Comparison of ENCODE assay signal across 14 cellular contexts in the genomic region with DNA sequence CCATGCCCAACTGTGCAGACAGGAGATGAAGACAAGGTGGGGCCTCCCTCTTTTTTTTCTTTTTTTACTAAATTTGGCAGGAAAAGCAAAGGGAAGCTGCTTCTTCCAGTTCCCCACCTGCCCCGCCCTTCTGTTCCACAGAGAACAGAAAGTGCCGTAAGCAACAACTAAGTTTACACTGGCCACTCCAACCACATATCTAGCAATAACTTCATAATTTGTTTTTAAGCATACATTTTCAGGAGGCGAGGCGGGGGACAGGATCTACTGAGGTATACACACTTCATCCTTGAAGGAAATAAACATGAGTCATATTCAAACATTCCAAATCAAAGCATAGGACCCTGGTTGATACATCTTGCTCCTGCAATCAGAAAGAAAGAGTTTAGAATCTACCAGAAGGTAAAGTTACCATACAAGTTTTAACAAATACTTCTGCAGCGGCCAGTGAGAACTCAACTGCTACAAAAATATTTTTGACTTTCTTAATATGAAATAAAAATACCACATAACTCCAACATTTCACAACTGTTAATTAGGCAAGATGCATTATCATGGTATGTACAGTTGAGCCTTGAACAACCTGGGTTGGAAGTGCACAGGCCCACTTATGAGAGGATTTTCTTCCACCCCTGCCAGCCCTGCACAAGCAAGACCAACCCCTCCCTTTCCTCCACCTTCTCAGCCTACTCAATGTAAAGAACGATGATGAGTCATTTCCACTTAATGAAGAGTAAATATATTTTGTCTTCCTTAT. TPM values are rescaled to one million over a fixed set of nuclear protein-coding genes. Genes with fewer than 3 reads are reported as not detected.
DNase-seq lines count a peak whose midpoint lies in the region; ATAC-seq and TF ChIP-seq lines count a peak whose summit lies in the region.
"Had no signal": no experiment of that assay in that cellular context is flagged by ENCODE, and none has a peak within 500 bp of the region (broad histone marks: within the 10 kb centered on the region; RNA-seq: fewer than 3 reads in every experiment).

No MANE protein-coding gene starts in this region.

- peaks cover 65% of the 10 kb centered on the region for H3K4me1 Mint-ChIP-seq in HFFc6 (ENCODE audit: low read depth)

- no peaks in the 10 kb centered on the region for H3K36me3 ChIP-seq in smooth muscle cell (ENCODE audit: low read depth)
- H3K36me3 ChIP-seq in ovary, result no peaks in the 10 kb centered on the region
- H3K36me3 ChIP-seq: cardiac muscle cell had no signal

- no peaks in the 10 kb centered on the region for H4K20me1 ChIP-seq in smooth muscle cell (ENCODE audit: low read depth)

- TF ChIP-seq CTCF in HFFc6 (IDR thresholded peaks at IDR 0.05), result no peak
- TF ChIP-seq CTCF in foreskin keratinocyte (conservative IDR thresholded peaks at IDR 0.05), result no peak
- TF ChIP-seq CTCF in smooth muscle cell (IDR thresholded peaks at IDR 0.05; ENCODE audit: borderline replicate concordance, insufficient read depth, poor library complexity, severe bottlenecking), result no peak
- TF ChIP-seq CTCF in ovary (IDR thresholded peaks at IDR 0.05), result no peak

- intact Hi-C loops in ovary (cut with DNase I), result no loop called here

- H3K27me3 ChIP-seq in foreskin keratinocyte, result no peaks in the 10 kb centered on the region
- no peaks in the 10 kb centered on the region for H3K27me3 ChIP-seq in smooth muscle cell (ENCODE audit: low read depth)
- H3K27me3 ChIP-seq in ovary, result no peaks in the 10 kb centered on the region
- H3K27me3 ChIP-seq: cardiac muscle cell, testis had no signal

- no peak overlapping the region for H3K27ac ChIP-seq in foreskin keratinocyte
- no peak overlapping the region for H3K27ac ChIP-seq in smooth muscle cell (ENCODE audit: low read depth)
- no peak overlapping the region for H3K27ac ChIP-seq in ovary
- H3K27ac ChIP-seq: cardiac muscle cell, testis had no signal

- H3K9ac ChIP-seq in smooth muscle cell (ENCODE audit: low read depth), result no peak overlapping the region

- DNase-seq in HFFc6 (no peak), RPMI7951 (ENCODE audit: low read depth) (peak; percentile 16), foreskin keratinocyte (peak; percentile 49 to 61), smooth muscle cell (lab: John Stamatoyannopoulos, UW; ENCODE audit: unreplicated experiment) (no peak), SHP77 (lab: John Stamatoyannopoulos, UW) (no peak), ovary (no peak), UCSD-AML1 (lab: John Stamatoyannopoulos, UW; ENCODE audit: unreplicated experiment) (no peak)
- DNase-seq: activated CD4-positive, alpha-beta memory T cell treated with anti-CD3 and anti-CD28 coated beads, Interleukin-2, amount 10 ng/mL, durations not matched to agents 7 days and 5 days; activated gamma-delta T cell; T-helper 9 cell; testis had no signal

- no peaks in the 10 kb centered on the region for H3K9me3 Mint-ChIP-seq in HFFc6
- H3K9me3 Mint-ChIP-seq: activated CD4-positive, alpha-beta memory T cell treated with anti-CD3 and anti-CD28 coated beads, Interleukin-2, amount 10 ng/mL, durations not matched to agents 7 days and 5 days; natural killer cell treated with Interleukin-12 subunit alpha and Interleukin-12 subunit beta and Interleukin-15 and Interleukin-18, amount 100 ng/mL, for 72 hours had no signal

- peak overlapping the region; percentile 1 for H3K4me2 ChIP-seq in smooth muscle cell

- peaks cover 23% of the 10 kb centered on the region for H3K79me2 ChIP-seq in smooth muscle cell (ENCODE audit: low read depth)

- H3K4me1 ChIP-seq in foreskin keratinocyte (peaks cover 40% of the 10 kb centered on the region), smooth muscle cell (ENCODE audit: low read depth) (peaks cover 15% of the 10 kb centered on the region), ovary (ENCODE audit: insufficient read depth) (peaks cover 8% of the 10 kb centered on the region)
- H3K4me1 ChIP-seq: testis had no signal

- no peak for TF ChIP-seq EP300 in ovary (IDR thresholded peaks at IDR 0.05)

- TF ChIP-seq POLR2A in ovary (IDR thresholded peaks at IDR 0.05), result no peak

- peaks cover 18% of the 10 kb centered on the region for H3F3A ChIP-seq in smooth muscle cell (ENCODE audit: low read depth)

- no peak overlapping the region for H3K4me3 ChIP-seq in smooth muscle cell
- no peak overlapping the region for H3K4me3 ChIP-seq in ovary
- H3K4me3 ChIP-seq: cardiac muscle cell, K562, testis had no signal

- peaks cover 7% of the 10 kb centered on the region for H3K36me3 Mint-ChIP-seq in HFFc6 (ENCODE audit: low read depth)
- H3K36me3 Mint-ChIP-seq: natural killer cell treated with Interleukin-12 subunit alpha and Interleukin-12 subunit beta and Interleukin-15 and Interleukin-18, amount 100 ng/mL, for 72 hours had no signal

- ATAC-seq in foreskin keratinocyte, result peak; percentile 63
- ATAC-seq: K562; natural killer cell treated with Interleukin-12 subunit alpha and Interleukin-12 subunit beta and Interleukin-15 and Interleukin-18, amount 100 ng/mL, for 72 hours had no signal

- no peaks in the 10 kb centered on the region for H3K9me3 ChIP-seq in smooth muscle cell (replicated peaks; ENCODE audit: low read depth)
- H3K9me3 ChIP-seq in ovary, result no peaks in the 10 kb centered on the region
- H3K9me3 ChIP-seq: testis had no signal

- WGBS in smooth muscle cell (ENCODE audit: low lambda C conversion rate), result 84% methylated on average over 6 of the region's 6 CpGs
- 58 to 71% (median 67%) methylated on average over 6 of the region's 6 CpGs for WGBS in ovary, 3 donors

- H3K27me3 Mint-ChIP-seq in HFFc6 (ENCODE audit: insufficient read depth), result no peaks in the 10 kb centered on the region; the same call in 1 of the 2 replicates
- H3K27me3 Mint-ChIP-seq: activated CD4-positive, alpha-beta memory T cell treated with anti-CD3 and anti-CD28 coated beads, Interleukin-2, amount 10 ng/mL, durations not matched to agents 7 days and 5 days; natural killer cell treated with Interleukin-12 subunit alpha and Interleukin-12 subunit beta and Interleukin-15 and Interleukin-18, amount 100 ng/mL, for 72 hours had no signal

- H3K4me3 Mint-ChIP-seq in HFFc6, result peak overlapping the region; percentile 4; the same call in 1 of the 2 replicates
- H3K4me3 Mint-ChIP-seq: activated CD4-positive, alpha-beta memory T cell treated with anti-CD3 and anti-CD28 coated beads, Interleukin-2, amount 10 ng/mL, durations not matched to agents 7 days and 5 days; natural killer cell treated with Interleukin-12 subunit alpha and Interleukin-12 subunit beta and Interleukin-15 and Interleukin-18, amount 100 ng/mL, for 72 hours had no signal

- no peak overlapping the region for H2AFZ ChIP-seq in smooth muscle cell (ENCODE audit: low read depth)

- peak overlapping the region; percentile 47 for H3K27ac Mint-ChIP-seq in HFFc6
- H3K27ac Mint-ChIP-seq: activated CD4-positive, alpha-beta memory T cell treated with anti-CD3 and anti-CD28 coated beads, Interleukin-2, amount 10 ng/mL, durations not matched to agents 7 days and 5 days; natural killer cell treated with Interleukin-12 subunit alpha and Interleukin-12 subunit beta and Interleukin-15 and Interleukin-18, amount 100 ng/mL, for 72 hours had no signal

RNA-seq across cellular contexts. Expression of a gene that starts 50.7 kb away (rescaled TPM):
- 10 to 100 TPM; 32.2 to 59.3 (median 52.0) TPM for total RNA-seq in HFFc6 (2021; fragmentation: NEBNext Ultra II Directional; extraction: Animal tissue kit (Norgen Biotek cat#: 25700))
- 28.1 and 35.9 TPM in 2 replicates for total RNA-seq in RPMI7951 (2014; rRNA removed; shearing (Covaris generic))
- 45.5 and 46.6 TPM in 2 replicates for total RNA-seq in foreskin keratinocyte
- 7.5 and 8.7 TPM in 2 replicates for polyA plus RNA-seq in foreskin keratinocyte
- total RNA-seq in smooth muscle cell, result 68.0 and 68.3 TPM in 2 replicates
- polyA plus RNA-seq in smooth muscle cell, result 40.9 and 49.5 TPM in 2 replicates
- 100 to 1,000 TPM in 6 of 7 donors, 10 to 100 TPM in 1; 89.4 to 126 (median 119) TPM for total RNA-seq in ovary
- polyA plus RNA-seq in ovary, result 10 to 100 TPM; 31.7 to 42.6 TPM

Comparison
In these comparisons a context has a peak if more than half of its experiments do, and no peak if none do; other contexts are left out.
1. DNase-seq: peak in RPMI7951 (single experiment) and foreskin keratinocyte (2 of 2); none in HFFc6 (single experiment), smooth muscle cell (single experiment), SHP77 (0 of 2), ovary (0 of 5) and UCSD-AML1 (single experiment).